ENCODE assay signal across 16 cellular contexts in genomic region chr10:130933008-130933390, GRCh38.
DNase-seq lines count a peak whose midpoint lies in the region; ATAC-seq, FAIRE-seq and TF ChIP-seq lines count a peak whose summit lies in the region.
"Had no signal": no experiment of that assay in that cellular context is flagged by ENCODE, and none has a peak within 500 bp of the region (broad histone marks: within the 10 kb centered on the region; RNA-seq: fewer than 3 reads in every experiment).

No MANE protein-coding gene starts in this region.

- no peak overlapping the region for H2BK15ac ChIP-seq in H1 (ENCODE audit: low read length)

- H2AFZ ChIP-seq in H1 (ENCODE audit: low read length) = no peak overlapping the region

- H3K23me2 ChIP-seq in H1 (ENCODE audit: low read depth, low read length) = no peaks in the 10 kb centered on the region

- no peaks in the 10 kb centered on the region for H3K79me1 ChIP-seq in H1 (ENCODE audit: low read depth, low read length)

- peaks cover 0 to 10% of the 10 kb centered on the region in 2 donors for H3K4me1 ChIP-seq in right atrium auricular region
- peaks cover 8 to 18% (median 9%) of the 10 kb centered on the region in 4 experiments for H3K4me1 ChIP-seq in H1 (replicated peaks in 1 of 4; ENCODE audit: control insufficient read depth in 3 of 4, insufficient read depth in 4 of 4, low read length in 3 of 4)

- H4K8ac ChIP-seq in H1 (ENCODE audit: extremely low read depth, insufficient read depth, low read length) = no peak overlapping the region

- peak overlapping the region; percentile 34; the same call in 1 of the 2 replicates for H2BK20ac ChIP-seq in H1 (ENCODE audit: low read length)

- H3K27ac Mint-ChIP-seq in mesothelial cell of epicardium (peak overlapping the region; percentile 78), T-cell (no peak overlapping the region)
- H3K27ac Mint-ChIP-seq: B cell; CD8-positive, alpha-beta T cell had no signal

- ATAC-seq in Right ventricle myocardium inferior = no peak
- no peak for ATAC-seq in GM18868 (IDR thresholded peaks at IDR 0.05; ENCODE audit: unreplicated experiment)
- no peak for ATAC-seq in T-cell (replicated peaks in 1 of 4)
- ATAC-seq: CD8-positive, alpha-beta T cell; GM12878 had no signal

- CTCF ChIA-PET in H1 (lab: Charles Lee; ENCODE audit: partially characterized antibody) (no interaction called here), T-cell (lab: Charles Lee) (no interaction called here)

- H2BK120ac ChIP-seq in H1 (replicated peaks; ENCODE audit: low read depth, low read length) = no peak overlapping the region

- H3K56ac ChIP-seq in H1 (replicated peaks; ENCODE audit: insufficient read length, low read depth, low read length) = no peak overlapping the region

- H4K5ac ChIP-seq in H1 (ENCODE audit: insufficient read length, low read depth, low read length) = no peak overlapping the region

- H3K4me3 Mint-ChIP-seq in mesothelial cell of epicardium (no peak overlapping the region), T-cell (no peak overlapping the region)
- H3K4me3 Mint-ChIP-seq: B cell; CD8-positive, alpha-beta T cell had no signal

- no peak overlapping the region for H3K23ac ChIP-seq in H1 (ENCODE audit: insufficient read length)

- no peaks in the 10 kb centered on the region for H3K36me3 Mint-ChIP-seq in mesothelial cell of epicardium
- no peaks in the 10 kb centered on the region for H3K36me3 Mint-ChIP-seq in T-cell
- H3K36me3 Mint-ChIP-seq: CD8-positive, alpha-beta T cell had no signal

- no peak overlapping the region for H2BK5ac ChIP-seq in H1 (ENCODE audit: low read depth, low read length)

- TF ChIP-seq POLR2A in H1 (IDR thresholded peaks at IDR 0.05; ENCODE audit: control extremely low read depth in 1 of 2, low read depth in 2 of 2, low read length in 2 of 2) = no peak

- H3K4me3 ChIP-seq in right atrium auricular region (no peak overlapping the region), H1 (ENCODE audit: extremely low read depth in 1 of 4, insufficient read depth in 2 of 4, low read depth in 3 of 4, low read length in 4 of 4) (no peak overlapping the region)
- H3K4me3 ChIP-seq: BLaER1 treated with 17β-estradiol and CSF1 and Interleukin-3, amounts not matched to agents 10 nM and 100 nM; GM12878 had no signal

- H3K27ac ChIP-seq in right atrium auricular region = no peak overlapping the region
- no peak overlapping the region; the same call in 1 of the 2 replicates for H3K27ac ChIP-seq in H1 (ENCODE audit: low read depth, low read length)
- H3K27ac ChIP-seq: BLaER1 treated with 17β-estradiol and CSF1 and Interleukin-3, amounts not matched to agents 10 nM and 100 nM had no signal

- H3K4ac ChIP-seq in H1 (replicated peaks; ENCODE audit: insufficient read length, low read depth, low read length) = no peak overlapping the region

- H3K14ac ChIP-seq in H1 (ENCODE audit: insufficient read length) = no peak overlapping the region

- no peak overlapping the region for H3K4me2 ChIP-seq in H1 (ENCODE audit: insufficient read depth in 1 of 2, low read depth in 2 of 2, low read length in 2 of 2)
- H3K4me2 ChIP-seq: BLaER1 treated with 17β-estradiol and CSF1 and Interleukin-3, amounts not matched to agents 10 nM and 100 nM had no signal

- no peaks in the 10 kb centered on the region for H3K36me3 ChIP-seq in right atrium auricular region
- no peaks in the 10 kb centered on the region for H3K36me3 ChIP-seq in H1 (ENCODE audit: control insufficient read depth in 2 of 4, insufficient read depth in 4 of 4, low read length in 3 of 4)
- H3K36me3 ChIP-seq: BLaER1 treated with 17β-estradiol and CSF1 and Interleukin-3, amounts not matched to agents 10 nM and 100 nM had no signal

- no peak for TF ChIP-seq RAD21 in H1 (IDR thresholded peaks at IDR 0.05 in 1 of 2, conservative IDR thresholded peaks at IDR 0.05 in 1 of 2; ENCODE audit: low read depth in 2 of 2, low read length in 2 of 2)

- no peak overlapping the region for H2AK5ac ChIP-seq in H1 (ENCODE audit: low read depth, low read length)

- H3K27me3 ChIP-seq in right atrium auricular region = no peaks in the 10 kb centered on the region
- H3K27me3 ChIP-seq in H1 (replicated peaks in 1 of 4; ENCODE audit: control insufficient read depth in 3 of 4, extremely low read depth in 1 of 4, insufficient read depth in 3 of 4, low read length in 3 of 4) = no peaks in the 10 kb centered on the region
- H3K27me3 ChIP-seq: BLaER1 treated with 17β-estradiol and CSF1 and Interleukin-3, amounts not matched to agents 10 nM and 100 nM had no signal

- H3K9me3 ChIP-seq in right atrium auricular region = no peaks in the 10 kb centered on the region
- no peaks in the 10 kb centered on the region for H3K9me3 ChIP-seq in H1 (ENCODE audit: insufficient read depth in 2 of 2, low read depth in 1 of 2, low read length in 1 of 2)
- H3K9me3 ChIP-seq: BLaER1 treated with 17β-estradiol and CSF1 and Interleukin-3, amounts not matched to agents 10 nM and 100 nM had no signal

- H3K9ac ChIP-seq in H1 (replicated peaks in 1 of 4; ENCODE audit: extremely low read depth in 1 of 4, low read depth in 3 of 4, low read length in 3 of 4) = no peak overlapping the region
- H3K9ac ChIP-seq: BLaER1 treated with 17β-estradiol and CSF1 and Interleukin-3, amounts not matched to agents 10 nM and 100 nM had no signal

- H4K91ac ChIP-seq in H1 (replicated peaks; ENCODE audit: insufficient read length, low read length) = no peak overlapping the region

- no peak for TF ChIP-seq CTCF in right atrium auricular region (IDR thresholded peaks at IDR 0.05)
- no peak for TF ChIP-seq CTCF in H1 (IDR thresholded peaks at IDR 0.05; ENCODE audit: control extremely low read depth in 1 of 3, insufficient read depth in 1 of 3, low read depth in 1 of 3, low read length in 3 of 3)
- TF ChIP-seq CTCF in mesothelial cell of epicardium (IDR thresholded peaks at IDR 0.05; ENCODE audit: unreplicated experiment) = no peak

- H3K18ac ChIP-seq in H1 (ENCODE audit: extremely low read depth, low read length) = no peak overlapping the region

- DNase-seq in right atrium auricular region (ENCODE audit: low spot score) = peak; percentile 26
- DNase-seq in Right ventricle myocardium inferior (ENCODE audit: missing footprints) = no peak
- no peak for DNase-seq in H1 (ENCODE audit: low read depth in 1 of 2, low spot score in 2 of 2)
- DNase-seq in mesothelial cell of epicardium (ENCODE audit: low spot score in 2 of 2, unreplicated experiment in 2 of 2) = no peak
- DNase-seq in NCI-H748 treated with DMSO at 0.1 percent for 48 hours (lab: John Stamatoyannopoulos, UW) = no peak
- no peak for DNase-seq in T-cell
- DNase-seq: 8988T, Calu3, DMS79 treated with DMSO at 0.1 percent for 48 hours, HCEC 1CT had no signal

- intact Hi-C loops in Right ventricle myocardium inferior (cut with DNase I) = no loop called here

- no peaks in the 10 kb centered on the region for H3K79me2 ChIP-seq in H1 (ENCODE audit: control insufficient read depth in 1 of 2, insufficient read depth in 2 of 2, low read length in 2 of 2)

- 0 out of 2 replicates have a peak overlapping the region, but pooled peaks have one; percentile 88 for H2BK12ac ChIP-seq in H1 (ENCODE audit: low read depth, low read length)

- H3K9me3 Mint-ChIP-seq in mesothelial cell of epicardium (no peaks in the 10 kb centered on the region), T-cell (peaks cover 0 to 3% (median 0%) of the 10 kb centered on the region in 3 donors)
- H3K9me3 Mint-ChIP-seq: CD8-positive, alpha-beta T cell had no signal

- POLR2A ChIA-PET in H1 (lab: Charles Lee; ENCODE audit: partially characterized antibody) = no interaction called here
- POLR2A ChIA-PET in T-cell (lab: Charles Lee) = no interaction called here

- no peaks in the 10 kb centered on the region for H4K20me1 ChIP-seq in H1 (replicated peaks in 1 of 2; ENCODE audit: control insufficient read depth in 1 of 2, insufficient read depth in 2 of 2, low read length in 2 of 2)
- H4K20me1 ChIP-seq: BLaER1 treated with 17β-estradiol and CSF1 and Interleukin-3, amounts not matched to agents 10 nM and 100 nM had no signal

- H3K27me3 Mint-ChIP-seq in mesothelial cell of epicardium (ENCODE audit: low read depth) (no peaks in the 10 kb centered on the region), T-cell (peaks cover 1 to 9% of the 10 kb centered on the region in 2 donors)
- H3K27me3 Mint-ChIP-seq: B cell had no signal

- peaks cover 55% of the 10 kb centered on the region for H3K4me1 Mint-ChIP-seq in mesothelial cell of epicardium
- no peaks in the 10 kb centered on the region for H3K4me1 Mint-ChIP-seq in T-cell
- H3K4me1 Mint-ChIP-seq: B cell had no signal

- FAIRE-seq in H1 (lab: Jason Lieb, UNC) = no peak
- FAIRE-seq: GM12878, GM19239 had no signal

- no peak for TF ChIP-seq EP300 in H1 (IDR thresholded peaks at IDR 0.05; ENCODE audit: borderline replicate concordance in 1 of 2, low read depth in 2 of 2, low read length in 2 of 2)

- 87% methylated on average over 5 of the region's 5 CpGs; no CpG with 5 or more reads in 1 of the 2 experiments for WGBS in H1 (ENCODE audit: extremely low coverage in 1 of 2, insufficient coverage in 1 of 2, insufficient read length in 1 of 2, insufficient replicate concordance in 2 of 2, low coverage in 1 of 2, low lambda C conversion rate in 2 of 2, missing lambda C conversion rate in 1 of 2), 2 experiments

TF ChIP-seq in H1, 55 proteins besides CTCF, POLR2A, EP300 and RAD21:
- TF ChIP-seq ZNF274 (IDR thresholded peaks at IDR 0.05; ENCODE audit: borderline replicate concordance, extremely low read depth, low read length) (no peak), KDM4A (IDR thresholded peaks at IDR 0.05; ENCODE audit: low read depth, low read length, severe bottlenecking) (no peak), RNF2 (IDR thresholded peaks at IDR 0.05; ENCODE audit: borderline replicate concordance, low read depth, low read length, missing control alignments, poor library complexity, severe bottlenecking) (no peak), JUND (IDR thresholded peaks at IDR 0.05; ENCODE audit: low read length) (no peak), FOSL1 (IDR thresholded peaks at IDR 0.05; ENCODE audit: insufficient read depth, low read depth, low read length) (no peak)
